ENCODE assay signal across 10 cellular contexts in genomic region chr2:25253153-25253617, GRCh38.
DNase-seq lines count a peak whose midpoint lies in the region; ATAC-seq, FAIRE-seq and TF ChIP-seq lines count a peak whose summit lies in the region.
"Had no signal": no experiment of that assay in that cellular context is flagged by ENCODE, and none has a peak within 500 bp of the region (broad histone marks: within the 10 kb centered on the region; RNA-seq: fewer than 3 reads in every experiment).

No MANE protein-coding gene starts in this region.

- H3K36me3 ChIP-seq in K562 (ENCODE audit: control insufficient read depth, insufficient read depth, low read length) (no peaks in the 10 kb centered on the region), mesendoderm (ENCODE audit: control insufficient read depth, insufficient read depth, low read length) (peaks cover under 1% of the 10 kb centered on the region), thoracic aorta (peaks cover 7% of the 10 kb centered on the region)

- WGBS in K562 (ENCODE audit: insufficient coverage, low coverage, missing lambda C conversion rate), result 70% methylated on average over 9 of the region's 11 CpGs
- no CpG with 5 or more reads among the region's 11 CpGs for WGBS in mesendoderm (ENCODE audit: extremely low coverage, insufficient coverage, low lambda C conversion rate)

- peak overlapping the region; percentile 88 for H3K56ac ChIP-seq in mesendoderm (ENCODE audit: low read length)

- in situ Hi-C loops in K562 (cut with MboI), result no loop called here

- H2BK5ac ChIP-seq in mesendoderm (ENCODE audit: low read length), result peak overlapping the region; percentile 48

- H3K27me3 ChIP-seq in K562 (ENCODE audit: control insufficient read depth in 2 of 2, insufficient read depth in 2 of 2, low read length in 2 of 2), result peaks cover 0 to 5% of the 10 kb centered on the region in 2 experiments; a peak in 2 of 5 replicates
- no peaks in the 10 kb centered on the region for H3K27me3 ChIP-seq in mesendoderm (ENCODE audit: insufficient read depth, low read length, poor library complexity)
- no peaks in the 10 kb centered on the region for H3K27me3 ChIP-seq in thoracic aorta (replicated peaks; ENCODE audit: insufficient read depth)

- H2BK15ac ChIP-seq in mesendoderm (replicated peaks; ENCODE audit: low read depth), result no peak overlapping the region

- H3K9ac ChIP-seq in K562 (ENCODE audit: insufficient read depth in 1 of 2, low read depth in 2 of 2, low read length in 2 of 2) (peak overlapping the region in 1 of 2 experiments; percentile 78; a peak in 1 of 4 replicates), mesendoderm (ENCODE audit: low read length) (peak overlapping the region; percentile 73)

- H3K27me3 Mint-ChIP-seq in activated T-cell treated with anti-CD3 and anti-CD28 coated beads, Interleukin-2, amount 50 U/mL, for 24 hours, result no peaks in the 10 kb centered on the region

- H4K5ac ChIP-seq in mesendoderm (ENCODE audit: low read length), result peak overlapping the region; percentile 21

- H3K79me2 ChIP-seq in K562 (ENCODE audit: control insufficient read depth, insufficient read depth, low read length) (peaks cover 4% of the 10 kb centered on the region; the same call in 2 of the 3 replicates), mesendoderm (ENCODE audit: control insufficient read depth, insufficient read depth, low read length) (peaks cover 28% of the 10 kb centered on the region)

- H4K8ac ChIP-seq in mesendoderm (ENCODE audit: low read depth, low read length), result peak overlapping the region; percentile 81

- no peak for ATAC-seq in K562
- ATAC-seq in thoracic aorta (ENCODE audit: insufficient number of reproducible peaks, low FRiP score, low read depth), result no peak
- ATAC-seq in HG03139 (IDR thresholded peaks at IDR 0.05; ENCODE audit: unreplicated experiment), result no peak
- no peak for ATAC-seq in HG02610 (IDR thresholded peaks at IDR 0.05; ENCODE audit: unreplicated experiment)

- peak overlapping the region; percentile 97 for H2AK5ac ChIP-seq in mesendoderm (ENCODE audit: low read length)

- H3K18ac ChIP-seq in mesendoderm (ENCODE audit: low read length), result peak overlapping the region; percentile 96

- no peak overlapping the region for H2BK120ac ChIP-seq in mesendoderm (ENCODE audit: low read depth, low read length)

- intact Hi-C loops in K562 (cut with micrococcal nuclease), result no loop called here

- H3K4me1 Mint-ChIP-seq in activated T-cell treated with anti-CD3 and anti-CD28 coated beads, Interleukin-2, amount 50 U/mL, for 24 hours (ENCODE audit: low read depth), result peaks cover 53% of the 10 kb centered on the region

- no peak for TF ChIP-seq EP300 in K562 (IDR thresholded peaks at IDR 0.05; ENCODE audit: low read length)

- CTCF ChIA-PET in K562 (lab: Yijun Ruan, JAX; ENCODE audit: low intra/inter-chr PET ratio), result no interaction called here

- no peak for FAIRE-seq in K562 (lab: Jason Lieb, UNC)
- FAIRE-seq: RCC 7860 had no signal

- H3K9me3 ChIP-seq in K562 (replicated peaks; ENCODE audit: control insufficient read depth, insufficient read depth, low read depth, low read length), result no peaks in the 10 kb centered on the region
- H3K9me3 ChIP-seq in thoracic aorta, result no peaks in the 10 kb centered on the region

- H3K4me1 ChIP-seq in K562 (replicated peaks in 1 of 2; ENCODE audit: control insufficient read depth in 2 of 2, insufficient read depth in 2 of 2, low read length in 2 of 2) (peaks cover 31 to 35% of the 10 kb centered on the region in 2 experiments), mesendoderm (ENCODE audit: control insufficient read depth, low read depth, low read length) (peaks cover 23% of the 10 kb centered on the region), thoracic aorta (ENCODE audit: control insufficient read depth in 1 of 2, low read depth in 2 of 2) (peaks cover 7 to 28% of the 10 kb centered on the region in 2 donors)

- TF ChIP-seq CTCF in K562 (IDR thresholded peaks at IDR 0.05 in 2 of 3, conservative IDR thresholded peaks at IDR 0.05 in 1 of 3; ENCODE audit: insufficient read depth in 2 of 3, low read depth in 1 of 3, low read length in 3 of 3), result no peak
- no peak for TF ChIP-seq CTCF in thoracic aorta (IDR thresholded peaks at IDR 0.05)

- no peaks in the 10 kb centered on the region for H3K9me1 ChIP-seq in K562 (ENCODE audit: control insufficient read depth, insufficient read depth, low read length)

- peaks cover 14% of the 10 kb centered on the region for H3K79me1 ChIP-seq in mesendoderm (ENCODE audit: low read length)

- DNase-seq in activated T-cell treated with anti-CD3 and anti-CD28 coated beads, Interleukin-2, amount 50 U/mL, for 24 hours, result no peak
- no peak for DNase-seq in activated T-cell treated with anti-CD3 and anti-CD28 coated beads, Interleukin-2, amount 50 U/mL, for 48 hours
- DNase-seq in K562 (ENCODE audit: extremely low read depth in 1 of 4, low spot score in 3 of 4), result no peak
- no peak for DNase-seq in mesendoderm
- DNase-seq in thoracic aorta (ENCODE audit: low spot score), result no peak
- DNase-seq in NCI-H524 (lab: John Stamatoyannopoulos, UW), result no peak
- DNase-seq: foreskin melanocyte had no signal

- H3K4me2 ChIP-seq in K562 (ENCODE audit: insufficient read depth, low read length) (no peak overlapping the region), mesendoderm (ENCODE audit: low read length) (peak overlapping the region; percentile 55)

- no peaks in the 10 kb centered on the region for H4K20me1 ChIP-seq in K562 (replicated peaks; ENCODE audit: control insufficient read depth, insufficient read depth, low read length)

- peak overlapping the region; percentile 74 for H3K4ac ChIP-seq in mesendoderm (ENCODE audit: low read depth, low read length)

- no TSS peak for BruUV-seq in K562 (replicated peaks; lab: Mats Ljungman, UMichigan)

- H3K23ac ChIP-seq in mesendoderm (ENCODE audit: low read length), result peak overlapping the region; percentile 75

- peak overlapping the region; percentile 65 for H3K27ac Mint-ChIP-seq in activated T-cell treated with anti-CD3 and anti-CD28 coated beads, Interleukin-2, amount 50 U/mL, for 24 hours

- H3K27ac ChIP-seq in K562 (ENCODE audit: extremely low read depth, low read depth, low read length), result no peak overlapping the region
- peak overlapping the region; percentile 87 for H3K27ac ChIP-seq in mesendoderm (ENCODE audit: low read depth, low read length)
- H3K27ac ChIP-seq in thoracic aorta, result peak overlapping the region; percentile 2 to 49

- TF ChIP-seq POLR2A in K562 (conservative IDR thresholded peaks at IDR 0.05), result no peak

- peaks cover 82% of the 10 kb centered on the region for H3K36me3 Mint-ChIP-seq in activated T-cell treated with anti-CD3 and anti-CD28 coated beads, Interleukin-2, amount 50 U/mL, for 24 hours (ENCODE audit: low read depth)

- H3K9me3 Mint-ChIP-seq in activated T-cell treated with anti-CD3 and anti-CD28 coated beads, Interleukin-2, amount 50 U/mL, for 24 hours, result no peaks in the 10 kb centered on the region

- H3K4me3 ChIP-seq in K562 (no peak overlapping the region), mesendoderm (ENCODE audit: low read length) (no peak overlapping the region), thoracic aorta (peak overlapping the region; percentile 84)

- peak overlapping the region; percentile 44 for H3K4me3 Mint-ChIP-seq in activated T-cell treated with anti-CD3 and anti-CD28 coated beads, Interleukin-2, amount 50 U/mL, for 24 hours

- H2AFZ ChIP-seq in K562 (ENCODE audit: low read depth, low read length), result no peak overlapping the region

- POLR2A ChIA-PET in K562 (lab: Yijun Ruan, JAX), result interaction anchor here (1.8 kb wide), 1 partner anchor 10 kb away, joined by 11 read pairs; no protein-coding TSS in a partner anchor

- no peak for TF ChIP-seq RAD21 in K562 (CRISPR knock-in tag; conservative IDR thresholded peaks at IDR 0.05 in 1 of 2, IDR thresholded peaks at IDR 0.05 in 1 of 2)

TF ChIP-seq in K562, 482 proteins besides CTCF, POLR2A, EP300 and RAD21:
- no peak for TF ChIP-seq ZEB2 (IDR thresholded peaks at IDR 0.05)
- no peak for TF ChIP-seq IFI16 (CRISPR knock-in tag; IDR thresholded peaks at IDR 0.05)
- TF ChIP-seq NR2C1 (IDR thresholded peaks at IDR 0.05), result peak; percentile 39; the same call in 1 of the 2 replicates
- TF ChIP-seq NR2C1 (tag; IDR thresholded peaks at IDR 0.05), result peak; percentile 50
- no peak for TF ChIP-seq STAT5B (CRISPR knock-in tag; IDR thresholded peaks at IDR 0.05)
